ENCODE assay signal across 1 cellular context in the genomic region with DNA sequence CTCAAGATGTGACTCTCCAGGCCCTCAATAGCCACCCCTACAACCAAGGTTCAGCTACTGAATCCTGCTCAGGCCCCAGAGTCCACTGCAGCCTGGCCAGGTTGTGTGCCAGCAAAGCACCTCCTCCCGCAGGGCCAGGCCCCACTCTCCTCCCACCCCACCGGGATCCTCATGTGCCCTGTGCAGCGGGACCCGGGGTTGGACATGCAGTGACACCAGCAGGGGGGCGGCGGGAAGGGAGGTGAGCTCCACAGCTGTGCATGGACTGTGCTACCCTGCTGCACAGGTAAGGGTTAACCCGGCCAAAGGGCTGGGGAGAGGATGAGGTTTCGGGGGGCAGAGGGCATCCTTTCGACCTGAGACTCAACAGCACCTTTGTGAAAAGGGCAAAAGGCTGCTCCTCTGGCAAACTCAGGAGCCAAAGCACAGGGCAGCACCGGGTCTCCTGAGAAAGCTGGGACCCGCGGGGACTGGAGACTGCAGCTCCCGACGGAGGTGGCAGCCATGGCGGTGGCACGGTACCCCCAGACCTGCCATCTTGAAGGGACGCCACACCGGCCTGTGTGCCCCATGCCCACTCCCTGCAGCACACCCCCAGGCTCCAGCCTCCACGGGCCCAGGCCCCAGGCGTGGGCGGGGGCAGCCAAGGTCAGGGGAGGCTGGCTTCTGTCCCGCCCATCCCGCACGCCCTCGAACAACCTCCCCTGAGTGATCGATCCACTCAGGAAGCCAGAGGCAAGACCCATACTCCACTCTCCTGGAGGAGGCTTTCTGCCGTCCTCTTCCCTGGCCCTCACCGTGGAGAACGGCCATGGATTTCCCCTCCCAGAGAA.
TF ChIP-seq lines count a peak whose summit lies in the region.

No MANE protein-coding gene starts in this region.

TF ChIP-seq in HepG2, 621 proteins besides CTCF, POLR2A, EP300 and RAD21 (continued from another document and continues in another):
- TF ChIP-seq MTA1 (CRISPR knock-in tag; IDR thresholded peaks at IDR 0.05; ENCODE audit: borderline replicate concordance), result peak; percentile 75
- 0 out of 2 replicates have a peak, but pooled peaks have one; percentile 38 for TF ChIP-seq ZNF343 (CRISPR knock-in tag; IDR thresholded peaks at IDR 0.05)
- no peak for TF ChIP-seq TOE1 (CRISPR knock-in tag; IDR thresholded peaks at IDR 0.05)
- TF ChIP-seq, protein P1, sequence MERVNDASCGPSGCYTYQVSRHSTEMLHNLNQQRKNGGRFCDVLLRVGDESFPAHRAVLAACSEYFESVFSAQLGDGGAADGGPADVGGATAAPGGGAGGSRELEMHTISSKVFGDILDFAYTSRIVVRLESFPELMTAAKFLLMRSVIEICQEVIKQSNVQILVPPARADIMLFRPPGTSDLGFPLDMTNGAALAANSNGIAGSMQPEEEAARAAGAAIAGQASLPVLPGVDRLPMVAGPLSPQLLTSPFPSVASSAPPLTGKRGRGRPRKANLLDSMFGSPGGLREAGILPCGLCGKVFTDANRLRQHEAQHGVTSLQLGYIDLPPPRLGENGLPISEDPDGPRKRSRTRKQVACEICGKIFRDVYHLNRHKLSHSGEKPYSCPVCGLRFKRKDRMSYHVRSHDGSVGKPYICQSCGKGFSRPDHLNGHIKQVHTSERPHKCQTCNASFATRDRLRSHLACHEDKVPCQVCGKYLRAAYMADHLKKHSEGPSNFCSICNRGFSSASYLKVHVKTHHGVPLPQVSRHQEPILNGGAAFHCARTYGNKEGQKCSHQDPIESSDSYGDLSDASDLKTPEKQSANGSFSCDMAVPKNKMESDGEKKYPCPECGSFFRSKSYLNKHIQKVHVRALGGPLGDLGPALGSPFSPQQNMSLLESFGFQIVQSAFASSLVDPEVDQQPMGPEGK (CRISPR knock-in tag; IDR thresholded peaks at IDR 0.05), result peak; percentile 33; the same call in 1 of the 2 replicates
- TF ChIP-seq TP53 (CRISPR knock-in tag; conservative IDR thresholded peaks at IDR 0.05), result no peak
- TF ChIP-seq, protein P2, sequence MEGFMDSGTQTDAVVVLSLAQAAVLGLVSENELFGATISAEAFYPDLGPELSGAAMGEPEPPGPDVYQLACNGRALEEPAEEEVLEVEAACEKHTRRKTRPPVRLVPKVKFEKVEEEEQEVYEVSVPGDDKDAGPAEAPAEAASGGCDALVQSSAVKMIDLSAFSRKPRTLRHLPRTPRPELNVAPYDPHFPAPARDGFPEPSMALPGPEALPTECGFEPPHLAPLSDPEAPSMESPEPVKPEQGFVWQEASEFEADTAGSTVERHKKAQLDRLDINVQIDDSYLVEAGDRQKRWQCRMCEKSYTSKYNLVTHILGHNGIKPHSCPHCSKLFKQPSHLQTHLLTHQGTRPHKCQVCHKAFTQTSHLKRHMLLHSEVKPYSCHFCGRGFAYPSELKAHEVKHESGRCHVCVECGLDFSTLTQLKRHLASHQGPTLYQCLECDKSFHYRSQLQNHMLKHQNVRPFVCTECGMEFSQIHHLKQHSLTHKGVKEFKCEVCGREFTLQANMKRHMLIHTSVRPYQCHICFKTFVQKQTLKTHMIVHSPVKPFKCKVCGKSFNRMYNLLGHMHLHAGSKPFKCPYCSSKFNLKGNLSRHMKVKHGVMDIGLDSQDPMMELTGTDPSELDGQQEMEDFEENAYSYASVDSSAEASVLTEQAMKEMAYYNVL (CRISPR knock-in tag; IDR thresholded peaks at IDR 0.05; ENCODE audit: borderline replicate concordance), result 0 out of 2 replicates have a peak, but pooled peaks have one; percentile 11
- TF ChIP-seq, protein P3, sequence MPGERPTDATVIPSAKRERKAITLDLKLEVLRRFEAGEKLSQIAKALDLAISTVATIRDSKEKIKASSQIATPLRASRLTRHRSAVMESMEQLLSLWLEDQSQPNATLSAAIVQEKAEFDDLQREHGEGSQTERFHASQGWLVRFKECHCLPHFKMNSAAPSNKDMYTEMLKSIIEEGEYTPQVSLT (CRISPR knock-in tag; IDR thresholded peaks at IDR 0.05; ENCODE audit: borderline replicate concordance, low read depth), result no peak
- no peak for TF ChIP-seq EED (CRISPR knock-in tag; IDR thresholded peaks at IDR 0.05)
- no peak for TF ChIP-seq POLR2AphosphoS2 (IDR thresholded peaks at IDR 0.05; ENCODE audit: low read depth, low read length)
- TF ChIP-seq EEA1 (CRISPR knock-in tag; IDR thresholded peaks at IDR 0.05; ENCODE audit: borderline replicate concordance), result no peak
- TF ChIP-seq, protein P4, sequence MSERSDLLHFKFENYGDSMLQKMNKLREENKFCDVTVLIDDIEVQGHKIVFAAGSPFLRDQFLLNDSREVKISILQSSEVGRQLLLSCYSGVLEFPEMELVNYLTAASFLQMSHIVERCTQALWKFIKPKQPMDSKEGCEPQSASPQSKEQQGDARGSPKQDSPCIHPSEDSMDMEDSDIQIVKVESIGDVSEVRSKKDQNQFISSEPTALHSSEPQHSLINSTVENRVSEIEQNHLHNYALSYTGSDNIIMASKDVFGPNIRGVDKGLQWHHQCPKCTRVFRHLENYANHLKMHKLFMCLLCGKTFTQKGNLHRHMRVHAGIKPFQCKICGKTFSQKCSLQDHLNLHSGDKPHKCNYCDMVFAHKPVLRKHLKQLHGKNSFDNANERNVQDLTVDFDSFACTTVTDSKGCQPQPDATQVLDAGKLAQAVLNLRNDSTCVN (CRISPR knock-in tag; IDR thresholded peaks at IDR 0.05; ENCODE audit: borderline replicate concordance), result no peak; the same call in 1 of the 2 replicates
- TF ChIP-seq DMAP1 (CRISPR knock-in tag; IDR thresholded peaks at IDR 0.05), result 0 out of 2 replicates have a peak, but pooled peaks have one; percentile 5
- no peak for TF ChIP-seq ZNF367 (CRISPR knock-in tag; IDR thresholded peaks at IDR 0.05; ENCODE audit: borderline replicate concordance)
- no peak for TF ChIP-seq NFKB2 (CRISPR knock-in tag; IDR thresholded peaks at IDR 0.05; ENCODE audit: borderline replicate concordance)
- no peak for TF ChIP-seq PAF1 (CRISPR knock-in tag; IDR thresholded peaks at IDR 0.05)
- TF ChIP-seq, protein P5, sequence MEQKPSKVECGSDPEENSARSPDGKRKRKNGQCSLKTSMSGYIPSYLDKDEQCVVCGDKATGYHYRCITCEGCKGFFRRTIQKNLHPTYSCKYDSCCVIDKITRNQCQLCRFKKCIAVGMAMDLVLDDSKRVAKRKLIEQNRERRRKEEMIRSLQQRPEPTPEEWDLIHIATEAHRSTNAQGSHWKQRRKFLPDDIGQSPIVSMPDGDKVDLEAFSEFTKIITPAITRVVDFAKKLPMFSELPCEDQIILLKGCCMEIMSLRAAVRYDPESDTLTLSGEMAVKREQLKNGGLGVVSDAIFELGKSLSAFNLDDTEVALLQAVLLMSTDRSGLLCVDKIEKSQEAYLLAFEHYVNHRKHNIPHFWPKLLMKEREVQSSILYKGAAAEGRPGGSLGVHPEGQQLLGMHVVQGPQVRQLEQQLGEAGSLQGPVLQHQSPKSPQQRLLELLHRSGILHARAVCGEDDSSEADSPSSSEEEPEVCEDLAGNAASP (CRISPR knock-in tag; IDR thresholded peaks at IDR 0.05; ENCODE audit: borderline replicate concordance), result peak; percentile 77; the same call in 1 of the 2 replicates
- TF ChIP-seq ZNF563 (CRISPR knock-in tag; IDR thresholded peaks at IDR 0.05), result no peak
- TF ChIP-seq, protein P6, sequence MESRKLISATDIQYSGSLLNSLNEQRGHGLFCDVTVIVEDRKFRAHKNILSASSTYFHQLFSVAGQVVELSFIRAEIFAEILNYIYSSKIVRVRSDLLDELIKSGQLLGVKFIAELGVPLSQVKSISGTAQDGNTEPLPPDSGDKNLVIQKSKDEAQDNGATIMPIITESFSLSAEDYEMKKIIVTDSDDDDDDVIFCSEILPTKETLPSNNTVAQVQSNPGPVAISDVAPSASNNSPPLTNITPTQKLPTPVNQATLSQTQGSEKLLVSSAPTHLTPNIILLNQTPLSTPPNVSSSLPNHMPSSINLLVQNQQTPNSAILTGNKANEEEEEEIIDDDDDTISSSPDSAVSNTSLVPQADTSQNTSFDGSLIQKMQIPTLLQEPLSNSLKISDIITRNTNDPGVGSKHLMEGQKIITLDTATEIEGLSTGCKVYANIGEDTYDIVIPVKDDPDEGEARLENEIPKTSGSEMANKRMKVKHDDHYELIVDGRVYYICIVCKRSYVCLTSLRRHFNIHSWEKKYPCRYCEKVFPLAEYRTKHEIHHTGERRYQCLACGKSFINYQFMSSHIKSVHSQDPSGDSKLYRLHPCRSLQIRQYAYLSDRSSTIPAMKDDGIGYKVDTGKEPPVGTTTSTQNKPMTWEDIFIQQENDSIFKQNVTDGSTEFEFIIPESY (CRISPR knock-in tag; IDR thresholded peaks at IDR 0.05), result no peak
- TF ChIP-seq ZNF274 (CRISPR knock-in tag; IDR thresholded peaks at IDR 0.05), result no peak
- TF ChIP-seq, protein P7, sequence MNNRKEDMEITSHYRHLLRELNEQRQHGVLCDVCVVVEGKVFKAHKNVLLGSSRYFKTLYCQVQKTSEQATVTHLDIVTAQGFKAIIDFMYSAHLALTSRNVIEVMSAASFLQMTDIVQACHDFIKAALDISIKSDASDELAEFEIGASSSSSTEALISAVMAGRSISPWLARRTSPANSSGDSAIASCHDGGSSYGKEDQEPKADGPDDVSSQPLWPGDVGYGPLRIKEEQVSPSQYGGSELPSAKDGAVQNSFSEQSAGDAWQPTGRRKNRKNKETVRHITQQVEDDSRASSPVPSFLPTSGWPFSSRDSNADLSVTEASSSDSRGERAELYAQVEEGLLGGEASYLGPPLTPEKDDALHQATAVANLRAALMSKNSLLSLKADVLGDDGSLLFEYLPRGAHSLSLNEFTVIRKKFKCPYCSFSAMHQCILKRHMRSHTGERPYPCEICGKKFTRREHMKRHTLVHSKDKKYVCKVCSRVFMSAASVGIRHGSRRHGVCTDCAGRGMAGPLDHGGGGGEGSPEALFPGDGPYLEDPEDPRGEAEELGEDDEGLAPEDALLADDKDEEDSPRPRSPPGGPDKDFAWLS (CRISPR knock-in tag; IDR thresholded peaks at IDR 0.05; ENCODE audit: borderline replicate concordance), result 0 out of 2 replicates have a peak, but pooled peaks have one; percentile 45
- TF ChIP-seq, protein P8, sequence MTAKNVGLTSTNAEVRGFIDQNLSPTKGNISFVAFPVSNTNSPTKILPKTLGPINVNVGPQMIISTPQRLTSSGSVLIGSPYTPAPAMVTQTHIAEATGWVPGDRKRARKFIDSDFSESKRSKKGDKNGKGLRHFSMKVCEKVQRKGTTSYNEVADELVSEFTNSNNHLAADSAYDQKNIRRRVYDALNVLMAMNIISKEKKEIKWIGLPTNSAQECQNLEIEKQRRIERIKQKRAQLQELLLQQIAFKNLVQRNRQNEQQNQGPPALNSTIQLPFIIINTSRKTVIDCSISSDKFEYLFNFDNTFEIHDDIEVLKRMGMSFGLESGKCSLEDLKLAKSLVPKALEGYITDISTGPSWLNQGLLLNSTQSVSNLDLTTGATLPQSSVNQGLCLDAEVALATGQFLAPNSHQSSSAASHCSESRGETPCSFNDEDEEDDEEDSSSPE (CRISPR knock-in tag; IDR thresholded peaks at IDR 0.05), result no peak
- TF ChIP-seq, protein P9, sequence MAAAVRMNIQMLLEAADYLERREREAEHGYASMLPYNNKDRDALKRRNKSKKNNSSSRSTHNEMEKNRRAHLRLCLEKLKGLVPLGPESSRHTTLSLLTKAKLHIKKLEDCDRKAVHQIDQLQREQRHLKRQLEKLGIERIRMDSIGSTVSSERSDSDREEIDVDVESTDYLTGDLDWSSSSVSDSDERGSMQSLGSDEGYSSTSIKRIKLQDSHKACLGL (CRISPR knock-in tag; IDR thresholded peaks at IDR 0.05), result no peak
- no peak for TF ChIP-seq ZNF44 (CRISPR knock-in tag; IDR thresholded peaks at IDR 0.05)
- no peak for TF ChIP-seq TSC22D2 (CRISPR knock-in tag; IDR thresholded peaks at IDR 0.05; ENCODE audit: borderline replicate concordance)
- no peak for TF ChIP-seq MBNL3 (CRISPR knock-in tag; conservative IDR thresholded peaks at IDR 0.05)
- no peak for TF ChIP-seq ZNF839 (CRISPR knock-in tag; IDR thresholded peaks at IDR 0.05; ENCODE audit: borderline replicate concordance)
- TF ChIP-seq ZNF605 (CRISPR knock-in tag; IDR thresholded peaks at IDR 0.05), result 0 out of 2 replicates have a peak, but pooled peaks have one; percentile 17
- TF ChIP-seq ISX (CRISPR knock-in tag; conservative IDR thresholded peaks at IDR 0.05), result no peak
- no peak for TF ChIP-seq GFI1 (CRISPR knock-in tag; IDR thresholded peaks at IDR 0.05; ENCODE audit: borderline replicate concordance)
- TF ChIP-seq ZNF747 (CRISPR knock-in tag; IDR thresholded peaks at IDR 0.05; ENCODE audit: borderline replicate concordance), result 0 out of 2 replicates have a peak, but pooled peaks have one; percentile 25
- TF ChIP-seq RBFOX2 (IDR thresholded peaks at IDR 0.05; ENCODE audit: low read depth, low read length), result peak; percentile 42; the same call in 1 of the 2 replicates
- TF ChIP-seq ARNTL (CRISPR knock-in tag; IDR thresholded peaks at IDR 0.05), result 0 out of 2 replicates have a peak, but pooled peaks have one; percentile 23
- TF ChIP-seq, protein P10, sequence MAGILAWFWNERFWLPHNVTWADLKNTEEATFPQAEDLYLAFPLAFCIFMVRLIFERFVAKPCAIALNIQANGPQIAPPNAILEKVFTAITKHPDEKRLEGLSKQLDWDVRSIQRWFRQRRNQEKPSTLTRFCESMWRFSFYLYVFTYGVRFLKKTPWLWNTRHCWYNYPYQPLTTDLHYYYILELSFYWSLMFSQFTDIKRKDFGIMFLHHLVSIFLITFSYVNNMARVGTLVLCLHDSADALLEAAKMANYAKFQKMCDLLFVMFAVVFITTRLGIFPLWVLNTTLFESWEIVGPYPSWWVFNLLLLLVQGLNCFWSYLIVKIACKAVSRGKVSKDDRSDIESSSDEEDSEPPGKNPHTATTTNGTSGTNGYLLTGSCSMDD (CRISPR knock-in tag; IDR thresholded peaks at IDR 0.05), result no peak
- no peak for TF ChIP-seq BRCA1 (CRISPR knock-in tag; IDR thresholded peaks at IDR 0.05)
- no peak for TF ChIP-seq SMARCE1 (IDR thresholded peaks at IDR 0.05; ENCODE audit: borderline replicate concordance)
- peak; percentile 73 for TF ChIP-seq RXRB (CRISPR knock-in tag; IDR thresholded peaks at IDR 0.05; ENCODE audit: borderline replicate concordance)
- TF ChIP-seq ZNF484 (CRISPR knock-in tag; IDR thresholded peaks at IDR 0.05; ENCODE audit: borderline replicate concordance, low read depth), result no peak
- TF ChIP-seq RXRA (CRISPR knock-in tag; IDR thresholded peaks at IDR 0.05), result peak; percentile 39; the same call in 1 of the 2 replicates
- TF ChIP-seq SOX13 (IDR thresholded peaks at IDR 0.05), result no peak
- TF ChIP-seq SOX13 (CRISPR knock-in tag; conservative IDR thresholded peaks at IDR 0.05 in 1 of 2, IDR thresholded peaks at IDR 0.05 in 1 of 2), result no peak
- peak; percentile 12 for TF ChIP-seq ZFX (CRISPR knock-in tag; IDR thresholded peaks at IDR 0.05; ENCODE audit: low read depth)
- TF ChIP-seq NFKBIZ (CRISPR knock-in tag; IDR thresholded peaks at IDR 0.05), result no peak
- TF ChIP-seq, protein P11, sequence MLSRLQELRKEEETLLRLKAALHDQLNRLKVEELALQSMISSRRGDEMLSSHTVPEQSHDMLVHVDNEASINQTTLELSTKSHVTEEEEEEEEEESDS (CRISPR knock-in tag; IDR thresholded peaks at IDR 0.05; ENCODE audit: borderline replicate concordance), result no peak
- no peak for TF ChIP-seq IKZF4 (CRISPR knock-in tag; IDR thresholded peaks at IDR 0.05; ENCODE audit: borderline replicate concordance, low read depth, not compliant biosample characterization)
- no peak for TF ChIP-seq SKI (IDR thresholded peaks at IDR 0.05; ENCODE audit: partially characterized antibody)
- no peak for TF ChIP-seq ZNF232 (CRISPR knock-in tag; IDR thresholded peaks at IDR 0.05; ENCODE audit: borderline replicate concordance)
- TF ChIP-seq ZNF30 (CRISPR knock-in tag; IDR thresholded peaks at IDR 0.05), result no peak
- TF ChIP-seq NRL (CRISPR knock-in tag; IDR thresholded peaks at IDR 0.05; ENCODE audit: borderline replicate concordance), result no peak; the same call in none of the 2 replicates
- TF ChIP-seq ZNF121 (CRISPR knock-in tag; IDR thresholded peaks at IDR 0.05), result no peak
- no peak for TF ChIP-seq KLF9 (CRISPR knock-in tag; IDR thresholded peaks at IDR 0.05; ENCODE audit: low read depth)
- TF ChIP-seq ZSCAN31 (CRISPR knock-in tag; IDR thresholded peaks at IDR 0.05; ENCODE audit: low read depth), result no peak
- no peak for TF ChIP-seq HMG20A (CRISPR knock-in tag; IDR thresholded peaks at IDR 0.05; ENCODE audit: borderline replicate concordance)
- no peak for TF ChIP-seq ZNF10 (CRISPR knock-in tag; IDR thresholded peaks at IDR 0.05; ENCODE audit: borderline replicate concordance, low read depth)
